Comparison of ENCODE assay signal across 16 cellular contexts in genomic region chr11:12922980-12923507, GRCh38.
DNase-seq lines count a peak whose midpoint lies in the region; ATAC-seq and TF ChIP-seq lines count a peak whose summit lies in the region.
"Had no signal": no experiment of that assay in that cellular context is flagged by ENCODE, and none has a peak within 500 bp of the region (broad histone marks: within the 10 kb centered on the region; RNA-seq: fewer than 3 reads in every experiment).

No MANE protein-coding gene starts in this region.

- no peak for TF ChIP-seq CTCF in chondrocyte (IDR thresholded peaks at IDR 0.05)
- no peak for TF ChIP-seq CTCF in Calu3 (IDR thresholded peaks at IDR 0.05; ENCODE audit: unreplicated experiment)

- H3K4me1 Mint-ChIP-seq in chondrocyte (ENCODE audit: low read depth): peaks cover 4% of the 10 kb centered on the region
- H3K4me1 Mint-ChIP-seq in Calu3 (ENCODE audit: low read depth, unreplicated experiment): no peaks in the 10 kb centered on the region
- H3K4me1 Mint-ChIP-seq: CD4-positive, alpha-beta memory T cell had no signal

- no peak overlapping the region for H3K4me3 Mint-ChIP-seq in chondrocyte (ENCODE audit: unreplicated experiment)
- no peak overlapping the region for H3K4me3 Mint-ChIP-seq in Calu3 (ENCODE audit: low read depth, unreplicated experiment)
- H3K4me3 Mint-ChIP-seq: CD4-positive, alpha-beta memory T cell had no signal

- intact Hi-C loops in Right ventricle myocardium superior (cut with DNase I) (no loop called here), cardiac septum (cut with DNase I) (no loop called here), Calu3 (cut with micrococcal nuclease; ENCODE audit: unreplicated experiment) (no loop called here)

- BruUV-seq in Calu3 (replicated peaks; lab: Mats Ljungman, UMichigan): no TSS peak

- H3K36me3 Mint-ChIP-seq in chondrocyte (ENCODE audit: low read depth): peaks cover 2% of the 10 kb centered on the region
- H3K36me3 Mint-ChIP-seq in Calu3 (ENCODE audit: insufficient read depth, unreplicated experiment): no peaks in the 10 kb centered on the region
- H3K36me3 Mint-ChIP-seq: CD4-positive, alpha-beta memory T cell had no signal

- H3K27me3 Mint-ChIP-seq in chondrocyte (ENCODE audit: low read depth): no peaks in the 10 kb centered on the region
- H3K27me3 Mint-ChIP-seq in Calu3 (ENCODE audit: unreplicated experiment): no peaks in the 10 kb centered on the region

- peak; percentile 58 for ATAC-seq in Right ventricle myocardium superior (ENCODE audit: poor library complexity)

- DNase-seq in Right ventricle myocardium superior: no peak
- no peak for DNase-seq in cardiac septum (ENCODE audit: low spot score)
- DNase-seq in chondrocyte (ENCODE audit: low spot score): no peak
- peak; percentile 66 for DNase-seq in iris pigment epithelial cell (ENCODE audit: low read depth)
- no peak for DNase-seq in 8988T
- DNase-seq in Calu3: no peak
- no peak for DNase-seq in dedifferentiated amniotic fluid mesenchymal stem cell (ENCODE audit: extremely low spot score)
- DNase-seq: CD4-positive, alpha-beta memory T cell; DMS53; NCI-H1092 treated with DMSO at 0.1 percent for 48 hours; NCI-H146; NCI-H2081; NCI-H2171 treated with DMSO at 0.1 percent for 48 hours; NCI-H446; NK-92 treated with Interleukin-12 subunit alpha and Interleukin-12 subunit beta, amount 100 ng/mL, for 24 hours; Peyer's patch had no signal

- H3K9me3 Mint-ChIP-seq in chondrocyte (ENCODE audit: low read depth) (no peaks in the 10 kb centered on the region), Calu3 (ENCODE audit: low read depth, unreplicated experiment) (no peaks in the 10 kb centered on the region)
- H3K9me3 Mint-ChIP-seq: CD4-positive, alpha-beta memory T cell had no signal

- H3K27ac Mint-ChIP-seq in chondrocyte (ENCODE audit: unreplicated experiment) (peak overlapping the region; percentile 14), Calu3 (ENCODE audit: unreplicated experiment) (no peak overlapping the region)
- H3K27ac Mint-ChIP-seq: CD4-positive, alpha-beta memory T cell had no signal

- CTCF ChIA-PET in Calu3 (lab: Charles Lee): interaction anchor here (0.7 kb wide), 1 partner anchor 35 kb away, joined by 12 read pairs; no protein-coding TSS in a partner anchor
